Comparison of ENCODE assay signal across 24 cellular contexts in genomic region chr4:113358784-113359183, GRCh38.
A peak's percentile ranks its signal among the peaks of the same experiment; 100 is the strongest.
DNase-seq lines count a peak whose midpoint lies in the region; ATAC-seq and TF ChIP-seq lines count a peak whose summit lies in the region.
"Had no signal": no experiment of that assay in that cellular context is flagged by ENCODE, and none has a peak within 500 bp of the region (broad histone marks: within the 10 kb centered on the region; RNA-seq: fewer than 3 reads in every experiment).

No MANE protein-coding gene starts in this region.

- no peak overlapping the region for H3K4me3 Mint-ChIP-seq in endodermal cell
- H3K4me3 Mint-ChIP-seq: activated CD4-positive, alpha-beta T cell treated with anti-CD3 and anti-CD28 coated beads, Interleukin-2, amount 10 ng/mL, durations not matched to agents 24 days and 14 days; CD4-positive, CD25-positive, alpha-beta regulatory T cell; central memory CD8-positive, alpha-beta T cell; effector memory CD8-positive, alpha-beta T cell; naive thymus-derived CD4-positive, alpha-beta T cell had no signal

- no peak overlapping the region for H3K27ac Mint-ChIP-seq in endodermal cell
- H3K27ac Mint-ChIP-seq: activated CD4-positive, alpha-beta T cell treated with anti-CD3 and anti-CD28 coated beads, Interleukin-2, amount 10 ng/mL, durations not matched to agents 24 days and 14 days; CD4-positive, CD25-positive, alpha-beta regulatory T cell; effector memory CD8-positive, alpha-beta T cell; naive thymus-derived CD4-positive, alpha-beta T cell had no signal

- no peak overlapping the region for H3K9ac ChIP-seq in endodermal cell (ENCODE audit: extremely low read depth, low read length, poor library complexity, severe bottlenecking)

- H3K36me3 Mint-ChIP-seq in endodermal cell (ENCODE audit: low read depth) = peaks cover 63% of the 10 kb centered on the region
- H3K36me3 Mint-ChIP-seq: CD4-positive, CD25-positive, alpha-beta regulatory T cell had no signal

- H3K79me2 ChIP-seq in OCI-LY7 (ENCODE audit: insufficient read depth, low read depth, low read length) = no peaks in the 10 kb centered on the region
- H3K79me2 ChIP-seq: hepatocyte had no signal

- H3K4me2 ChIP-seq in OCI-LY7 (ENCODE audit: low read length) = no peak overlapping the region
- H3K4me2 ChIP-seq: hepatocyte had no signal

- TF ChIP-seq CTCF in C4-2B (conservative IDR thresholded peaks at IDR 0.05) = peak; percentile 34
- no peak for TF ChIP-seq CTCF in HEK293 (tag by site-specific recombination; IDR thresholded peaks at IDR 0.05)
- peak; percentile 69 for TF ChIP-seq CTCF in OCI-LY7 (conservative IDR thresholded peaks at IDR 0.05; ENCODE audit: low read length)
- TF ChIP-seq CTCF in endodermal cell (conservative IDR thresholded peaks at IDR 0.05) = peak; percentile 27
- TF ChIP-seq CTCF in dorsolateral prefrontal cortex (IDR thresholded peaks at IDR 0.05 in 54 of 56, conservative IDR thresholded peaks at IDR 0.05 in 2 of 56; ENCODE audit: low read depth in 1 of 56, partially characterized antibody in 56 of 56) = no peak

- H3K27me3 ChIP-seq in endodermal cell (ENCODE audit: control insufficient read depth, insufficient read depth, low read length, poor library complexity, severe bottlenecking) = no peaks in the 10 kb centered on the region
- H3K27me3 ChIP-seq in dorsolateral prefrontal cortex = no peaks in the 10 kb centered on the region
- H3K27me3 ChIP-seq: adrenal gland, hepatocyte, upper lobe of right lung had no signal

- H3K4me1 ChIP-seq in HEK293 (ENCODE audit: control insufficient read depth, insufficient read depth, low read length) = no peaks in the 10 kb centered on the region
- no peaks in the 10 kb centered on the region for H3K4me1 ChIP-seq in OCI-LY7 (ENCODE audit: insufficient read depth, low read length, poor library complexity, severe bottlenecking)
- peaks cover 2% of the 10 kb centered on the region for H3K4me1 ChIP-seq in endodermal cell (ENCODE audit: control insufficient read depth, insufficient read depth, low read length)
- H3K4me1 ChIP-seq: adrenal gland, upper lobe of right lung had no signal

- 92 to 98% methylated on average over 4 to 5 of the region's 5 CpGs for WGBS in endodermal cell (ENCODE audit: insufficient coverage in 1 of 2, insufficient read length in 1 of 2), 2 experiments

- no peaks in the 10 kb centered on the region for H3K9me2 ChIP-seq in OCI-LY7 (ENCODE audit: insufficient read depth, low read length)

- H3K27me3 Mint-ChIP-seq in endodermal cell (ENCODE audit: insufficient read depth) = no peaks in the 10 kb centered on the region

- H3K27ac ChIP-seq in C4-2B = no peak overlapping the region
- no peak overlapping the region for H3K27ac ChIP-seq in HEK293 (ENCODE audit: extremely low read depth, low read depth, low read length)
- no peak overlapping the region for H3K27ac ChIP-seq in OCI-LY7 (ENCODE audit: low read depth, low read length, poor library complexity, severe bottlenecking)
- H3K27ac ChIP-seq in endodermal cell (ENCODE audit: low read depth, low read length) = no peak overlapping the region
- peak overlapping the region in 2 of 59 donors; percentile 1 to 4 for H3K27ac ChIP-seq in dorsolateral prefrontal cortex
- H3K27ac ChIP-seq: adrenal gland, hepatocyte, upper lobe of right lung had no signal

- intact Hi-C loops in OCI-LY7 (cut with micrococcal nuclease; ENCODE audit: unreplicated experiment) = no loop called here
- intact Hi-C loops in dorsolateral prefrontal cortex (cut with DNase I) = no loop called here

- H3K4me3 ChIP-seq in HEK293 (ENCODE audit: low read depth, low read length) (no peak overlapping the region), OCI-LY7 (ENCODE audit: low read depth, low read length, poor library complexity, severe bottlenecking) (no peak overlapping the region), endodermal cell (ENCODE audit: low read length) (no peak overlapping the region), dorsolateral prefrontal cortex (no peak overlapping the region)
- H3K4me3 ChIP-seq: adrenal gland, hepatocyte, upper lobe of right lung had no signal

- H4K20me1 ChIP-seq in OCI-LY7 (ENCODE audit: insufficient read depth, low read length) = no peaks in the 10 kb centered on the region

- H3K9me3 ChIP-seq in HEK293 (ENCODE audit: control insufficient read depth, insufficient read depth, low read depth, low read length) (no peaks in the 10 kb centered on the region), OCI-LY7 (ENCODE audit: low read length) (no peaks in the 10 kb centered on the region), endodermal cell (ENCODE audit: control insufficient read depth, low read length) (no peaks in the 10 kb centered on the region)
- H3K9me3 ChIP-seq: adrenal gland, upper lobe of right lung had no signal

- peak; percentile 3 for DNase-seq in OCI-LY7 (ENCODE audit: low spot score)
- DNase-seq in endodermal cell = peak; percentile 51
- no peak for DNase-seq in NCI-H69 (lab: John Stamatoyannopoulos, UW)
- no peak for DNase-seq in dorsolateral prefrontal cortex
- DNase-seq in NCI-H2029 (lab: John Stamatoyannopoulos, UW) = no peak
- DNase-seq: activated CD4-positive, alpha-beta T cell treated with anti-CD3 and anti-CD28 coated beads, Interleukin-2, amount 10 ng/mL, durations not matched to agents 24 days and 14 days; activated effector memory CD4-positive, alpha-beta T cell treated with Interleukin-2 at 50 U/mL for 16 hours; adrenal gland; CD4-positive, CD25-positive, alpha-beta regulatory T cell; DMS79; effector memory CD8-positive, alpha-beta T cell; kidney; mammary epithelial cell; naive thymus-derived CD4-positive, alpha-beta T cell; NCI-H1092; posterior cingulate gyrus; stimulated activated CD4-positive, alpha-beta T cell treated with anti-CD3 and anti-CD28 coated beads, Interleukin-2, amount 100 ng/mL, for 48 hours; SW 1271; upper lobe of right lung had no signal

- no peaks in the 10 kb centered on the region for H3K4me1 Mint-ChIP-seq in endodermal cell

- H2AFZ ChIP-seq in OCI-LY7 (ENCODE audit: low read length) = no peak overlapping the region
- H2AFZ ChIP-seq: hepatocyte had no signal

- no peak for ATAC-seq in GM18517 (IDR thresholded peaks at IDR 0.05; ENCODE audit: unreplicated experiment)
- ATAC-seq: effector memory CD8-positive, alpha-beta T cell; naive thymus-derived CD4-positive, alpha-beta T cell; upper lobe of right lung had no signal

- BruUV-seq in OCI-LY7 (replicated peaks; lab: Mats Ljungman, UMichigan) = no TSS peak

- no peaks in the 10 kb centered on the region for H3K9me3 Mint-ChIP-seq in endodermal cell

- POLR2A ChIA-PET in HEK293 (lab: Yijun Ruan, JAX) (no interaction called here), OCI-LY7 (lab: Charles Lee) (no interaction called here)

- H3K36me3 ChIP-seq in HEK293 (ENCODE audit: control insufficient read depth in 2 of 2, insufficient read depth in 1 of 2, low read length in 2 of 2) = peaks cover 0 to 4% of the 10 kb centered on the region in 2 experiments; a peak in 1 of 3 replicates
- no peaks in the 10 kb centered on the region for H3K36me3 ChIP-seq in OCI-LY7 (ENCODE audit: insufficient read depth, low read length)
- H3K36me3 ChIP-seq in endodermal cell (ENCODE audit: control insufficient read depth, insufficient read depth, low read length) = peaks cover 70% of the 10 kb centered on the region
- H3K36me3 ChIP-seq: upper lobe of right lung had no signal

- CTCF ChIA-PET in HEK293 (lab: Yijun Ruan, JAX) (no interaction called here), OCI-LY7 (lab: Charles Lee; ENCODE audit: unreplicated experiment) (no interaction called here)

TF ChIP-seq in HEK293, 187 proteins besides CTCF, POLR2A, EP300 and RAD21:
- TF ChIP-seq ZBTB20 (tag by site-specific recombination; IDR thresholded peaks at IDR 0.05) (no peak), SCRT2 (tag by site-specific recombination; IDR thresholded peaks at IDR 0.05) (0 out of 2 replicates have a peak, but pooled peaks have one; percentile 11)

Comparison
In these comparisons a context has a peak if more than half of its experiments do, and no peak if none do; other contexts are left out.
1. CTCF ChIP-seq: peak in C4-2B (single experiment), OCI-LY7 (single experiment) and endodermal cell (single experiment); none in HEK293 (single experiment) and dorsolateral prefrontal cortex (0 of 56).
2. DNase-seq: peak in OCI-LY7 (single experiment) and endodermal cell (single experiment); none in NCI-H69 (single experiment), dorsolateral prefrontal cortex (0 of 10) and NCI-H2029 (single experiment).